ENCODE assay signal across 8 cellular contexts in genomic region chr18:3593904-3594759, GRCh38.
A peak's percentile ranks its signal among the peaks of the same experiment; 100 is the strongest.
DNase-seq lines count a peak whose midpoint lies in the region; ATAC-seq and TF ChIP-seq lines count a peak whose summit lies in the region.

No MANE protein-coding gene starts in this region.

- peak overlapping the region; percentile 94 for H2BK12ac ChIP-seq in trophoblast cell (ENCODE audit: low read length)

- peak overlapping the region; percentile 93 for H3K14ac ChIP-seq in trophoblast cell (ENCODE audit: low read length)

- peak overlapping the region; percentile 89 for H3K4ac ChIP-seq in trophoblast cell (ENCODE audit: low read depth, low read length)

- peak; percentile 59 for TF ChIP-seq EP300 in transverse colon (IDR thresholded peaks at IDR 0.05; ENCODE audit: low read depth)

- no peaks in the 10 kb centered on the region for H3K27me3 Mint-ChIP-seq in activated naive CD8-positive, alpha-beta T cell treated with anti-CD3 and anti-CD28 coated beads, Interleukin-2, amount 10 ng/mL, durations not matched to agents 7 days and 5 days

- peaks cover 18% of the 10 kb centered on the region for H3K79me2 ChIP-seq in trophoblast cell (ENCODE audit: control insufficient read depth, insufficient read depth, low read length, poor library complexity)

- peak overlapping the region; percentile 100 for H3K27ac ChIP-seq in trophoblast cell (ENCODE audit: low read depth, low read length)
- H3K27ac ChIP-seq in transverse colon: peak overlapping the region; percentile 96 to 99 (median 98)

- peak overlapping the region; percentile 65 for H3K9ac ChIP-seq in trophoblast cell (ENCODE audit: low read length)

- H4K91ac ChIP-seq in trophoblast cell (ENCODE audit: low read depth, low read length): peak overlapping the region; percentile 98

- peak; percentile 86 for DNase-seq in NCI-H1092 treated with DMSO at 0.1 percent for 48 hours (lab: John Stamatoyannopoulos, UW)
- peak; percentile 65 for DNase-seq in SKM-1 treated with dmso at 0.1 percent for 144 hours (lab: John Stamatoyannopoulos, UW; ENCODE audit: unreplicated experiment)
- peak; percentile 81 for DNase-seq in activated naive CD8-positive, alpha-beta T cell treated with anti-CD3 and anti-CD28 coated beads, Interleukin-2, amount 10 ng/mL, durations not matched to agents 7 days and 5 days
- peak; percentile 86 for DNase-seq in Right ventricle myocardium superior
- DNase-seq in trophoblast cell: peak; percentile 94 to 98
- DNase-seq in transverse colon: peak; percentile 92

- no CpG with 5 or more reads among the region's 17 CpGs for WGBS in trophoblast cell (ENCODE audit: extremely low coverage, insufficient coverage, insufficient read length)
- WGBS in transverse colon (ENCODE audit: low coverage in 1 of 2), 2 donors: 0% methylated on average over 5 to 17 of the region's 17 CpGs

- intact Hi-C loops in Right ventricle myocardium superior (cut with DNase I): loop anchor here (2.0 kb wide), 1 partner anchor 143 kb away; the partner anchor contains the start of gene TGIF1
- intact Hi-C loops in transverse colon (cut with DNase I; ENCODE audit: low total_unique reads): loop anchor here (2.0 kb wide), 1 partner anchor 143 kb away; the partner anchor contains the start of gene TGIF1

- H3K9me3 ChIP-seq in trophoblast cell (ENCODE audit: insufficient read depth, low read depth, low read length) (no peaks in the 10 kb centered on the region), transverse colon (no peaks in the 10 kb centered on the region)

- H3K27me3 ChIP-seq in trophoblast cell (ENCODE audit: insufficient read depth, low read length): no peaks in the 10 kb centered on the region
- no peaks in the 10 kb centered on the region for H3K27me3 ChIP-seq in transverse colon

- TF ChIP-seq CTCF in GM12872 (IDR thresholded peaks at IDR 0.05; ENCODE audit: insufficient read depth, low read depth, low read length) (peak; percentile 90), transverse colon (IDR thresholded peaks at IDR 0.05) (peak; percentile 91 to 96 (median 95))

- peak overlapping the region; percentile 91 for H4K8ac ChIP-seq in trophoblast cell (ENCODE audit: low read depth, low read length)

- H3K36me3 Mint-ChIP-seq in activated naive CD8-positive, alpha-beta T cell treated with anti-CD3 and anti-CD28 coated beads, Interleukin-2, amount 10 ng/mL, durations not matched to agents 7 days and 5 days: peaks cover 15% of the 10 kb centered on the region

- TF ChIP-seq POLR2A in transverse colon (IDR thresholded peaks at IDR 0.05): peak; percentile 80

- H3K9me3 Mint-ChIP-seq in activated naive CD8-positive, alpha-beta T cell treated with anti-CD3 and anti-CD28 coated beads, Interleukin-2, amount 10 ng/mL, durations not matched to agents 7 days and 5 days: no peaks in the 10 kb centered on the region

- peaks cover 34 to 47% of the 10 kb centered on the region in 2 experiments for H3K4me1 ChIP-seq in trophoblast cell (ENCODE audit: control insufficient read depth in 1 of 2, insufficient read depth in 2 of 2, low read length in 2 of 2)
- peaks cover 22 to 47% (median 42%) of the 10 kb centered on the region in 4 donors for H3K4me1 ChIP-seq in transverse colon

- H2AFZ ChIP-seq in trophoblast cell (ENCODE audit: insufficient read depth, low read length, poor library complexity): peak overlapping the region; percentile 56

- peak overlapping the region; percentile 67 for H2AK5ac ChIP-seq in trophoblast cell (ENCODE audit: low read length)

- H3K4me1 Mint-ChIP-seq in activated naive CD8-positive, alpha-beta T cell treated with anti-CD3 and anti-CD28 coated beads, Interleukin-2, amount 10 ng/mL, durations not matched to agents 7 days and 5 days: peaks cover 34% of the 10 kb centered on the region

- H3K23ac ChIP-seq in trophoblast cell (ENCODE audit: low read length): no peak overlapping the region

- H3K4me3 Mint-ChIP-seq in activated naive CD8-positive, alpha-beta T cell treated with anti-CD3 and anti-CD28 coated beads, Interleukin-2, amount 10 ng/mL, durations not matched to agents 7 days and 5 days: peak overlapping the region; percentile 94

- H3K4me3 ChIP-seq in trophoblast cell (ENCODE audit: low read depth, low read length): peak overlapping the region; percentile 2
- H3K4me3 ChIP-seq in transverse colon: peak overlapping the region; percentile 20 to 45 (median 37)

- POLR2A ChIA-PET in activated naive CD8-positive, alpha-beta T cell treated with anti-CD3 and anti-CD28 coated beads, Interleukin-2, amount 10 ng/mL, durations not matched to agents 7 days and 5 days (lab: Charles Lee): interaction anchor here (0.6 to 4.8 kb wide), 21 partner anchors 9 to 1701 kb away, joined by 3 to 59 read pairs (median 5); partner anchors contain the start of genes METTL4, MYL12A, MYL12B and NDC80

- H4K12ac ChIP-seq in trophoblast cell (ENCODE audit: low read depth, low read length): peak overlapping the region; percentile 85

- peak overlapping the region; percentile 100 for H2BK5ac ChIP-seq in trophoblast cell (ENCODE audit: low read depth, low read length, poor library complexity)

- in situ Hi-C loops in transverse colon (cut with MboI; ENCODE audit: low pct_ligation_motif_present in 1 of 4, low pct_unique_long_range_greater_than_20kb in 1 of 4, low sequenced_read_pairs in 3 of 4): loop anchor here (10.0 to 25.0 kb wide), 4 partner anchors 71 to 307 kb away; partner anchors contain the start of gene TGIF1 (in 1 of the 4)

- H3K27ac Mint-ChIP-seq in activated naive CD8-positive, alpha-beta T cell treated with anti-CD3 and anti-CD28 coated beads, Interleukin-2, amount 10 ng/mL, durations not matched to agents 7 days and 5 days: peak overlapping the region; percentile 97

- peak overlapping the region; percentile 62 for H3K4me2 ChIP-seq in trophoblast cell (ENCODE audit: low read length)

- H2BK120ac ChIP-seq in trophoblast cell (ENCODE audit: insufficient read depth, low read length, poor library complexity): peak overlapping the region; percentile 99

- ATAC-seq in HG02623 (IDR thresholded peaks at IDR 0.05; ENCODE audit: unreplicated experiment) (peak; percentile 70), Right ventricle myocardium superior (ENCODE audit: poor library complexity) (peak; percentile 86)
- ATAC-seq in activated naive CD8-positive, alpha-beta T cell treated with anti-CD3 and anti-CD28 coated beads, Interleukin-2, amount 10 ng/mL, durations not matched to agents 7 days and 5 days (ENCODE audit: low read depth): peak; percentile 90

- peak overlapping the region; percentile 95 for H3K18ac ChIP-seq in trophoblast cell (ENCODE audit: low read length)

- H3K36me3 ChIP-seq in trophoblast cell (ENCODE audit: control insufficient read depth in 1 of 2, insufficient read depth in 2 of 2, low read length in 2 of 2) (peaks cover 0 to 3% of the 10 kb centered on the region in 2 experiments), transverse colon (no peaks in the 10 kb centered on the region)

- H3K79me1 ChIP-seq in trophoblast cell (ENCODE audit: low read length): peaks cover 52% of the 10 kb centered on the region

Comparison
In these comparisons a context has a peak if more than half of its experiments do, and no peak if none do; other contexts are left out.
1. Peak in every context shown above with its lines: DNase-seq, ATAC-seq, H3K4me3 ChIP-seq and H3K27ac ChIP-seq.